Comparison of ENCODE assay signal across 9 cellular contexts in genomic region chr2:222357930-222358329, GRCh38. TPM values are rescaled to one million over a fixed set of nuclear protein-coding genes. Genes with fewer than 3 reads are reported as not detected.
"Had no signal": no experiment of that assay in that cellular context is flagged by ENCODE, and none has a peak within 500 bp of the region (broad histone marks: within the 10 kb centered on the region; RNA-seq: fewer than 3 reads in every experiment).

No MANE protein-coding gene starts in this region.

- H3K4me1 ChIP-seq: HAP-1 had no signal

- H3K27ac ChIP-seq: GM23248, HL-60 had no signal

- ATAC-seq: HCT116, HepG2 had no signal

- H3K36me3 ChIP-seq: HAP-1 had no signal

- H3K4me3 ChIP-seq: GM23248, HAP-1 had no signal

- H3K9me3 ChIP-seq: HAP-1 had no signal

- DNase-seq: GM23248, GOT3, H7, HFFc6 had no signal

- H3K9ac ChIP-seq: GM23248 had no signal

RNA-seq across cellular contexts. Expression of gene PAX3, which starts 59.1 kb away (rescaled TPM):
- total RNA-seq: GM23248, H7, HepG2, HT1080 had no signal
